22 cellular contexts compared by ENCODE assay signal in genomic region chr18:47262397-47263196, GRCh38. TPM values are rescaled to one million over a fixed set of nuclear protein-coding genes. Genes with fewer than 3 reads are reported as not detected.
DNase-seq lines count a peak whose midpoint lies in the region; ATAC-seq and TF ChIP-seq lines count a peak whose summit lies in the region.
"Had no signal": no experiment of that assay in that cellular context is flagged by ENCODE, and none has a peak within 500 bp of the region (broad histone marks: within the 10 kb centered on the region; RNA-seq: fewer than 3 reads in every experiment).

No MANE protein-coding gene starts in this region.

- H3K36me3 ChIP-seq in hepatocyte (replicated peaks; ENCODE audit: insufficient read depth, low read depth), result no peaks in the 10 kb centered on the region
- H3K36me3 ChIP-seq: esophagus squamous epithelium, neutrophil had no signal

- CTCF ChIA-PET in WTC11 (lab: Charles Lee), result interaction anchor here (0.6 to 3.7 kb wide), 10 partner anchors 8 to 336 kb away, joined by 3 to 36 read pairs (median 4); partner anchors contain the start of gene SKOR2

- no peaks in the 10 kb centered on the region for H3K36me3 Mint-ChIP-seq in WTC11
- no peaks in the 10 kb centered on the region for H3K36me3 Mint-ChIP-seq in osteocyte (ENCODE audit: unreplicated experiment)

- no peak overlapping the region for H2AFZ ChIP-seq in hepatocyte

- no peak for ATAC-seq in WTC11
- ATAC-seq in GM18858 (IDR thresholded peaks at IDR 0.05; ENCODE audit: unreplicated experiment), result no peak
- ATAC-seq in HG03159 (IDR thresholded peaks at IDR 0.05; ENCODE audit: unreplicated experiment), result no peak
- ATAC-seq: left cardiac atrium, sciatic nerve had no signal

- H3K4me1 Mint-ChIP-seq in WTC11, result peaks cover 33% of the 10 kb centered on the region
- peaks cover 5% of the 10 kb centered on the region for H3K4me1 Mint-ChIP-seq in osteocyte (ENCODE audit: unreplicated experiment)
- H3K4me1 Mint-ChIP-seq: mesothelial cell of epicardium had no signal

- H3K4me2 ChIP-seq in hepatocyte, result peak overlapping the region; percentile 66

- H3K27me3 Mint-ChIP-seq in WTC11 (ENCODE audit: low read depth), result peaks cover 100% of the 10 kb centered on the region
- H3K27me3 Mint-ChIP-seq in osteocyte (ENCODE audit: unreplicated experiment), result peaks cover 63% of the 10 kb centered on the region

- peaks cover 100% of the 10 kb centered on the region for H3K27me3 ChIP-seq in hepatocyte

- 11% methylated on average over 41 of the region's 41 CpGs for WGBS in hepatocyte (ENCODE audit: low lambda C conversion rate, missing lambda C conversion rate)

- no peak for DNase-seq in AG10803 (ENCODE audit: low read depth)
- DNase-seq in WTC11 (ENCODE audit: low spot score), result peak; percentile 12
- no peak for DNase-seq in hepatocyte (ENCODE audit: low spot score)
- DNase-seq in osteocyte (ENCODE audit: extremely low spot score, unreplicated experiment), result no peak
- no peak for DNase-seq in SK-N-DZ (ENCODE audit: low spot score)
- DNase-seq in posterior vena cava (ENCODE audit: low spot score), result no peak
- DNase-seq: activated CD4-positive, CD25-positive, alpha-beta regulatory T cell; esophagus squamous epithelium; HFFc6; left cardiac atrium; NCI-H1105 treated with DMSO at 0.1 percent for 48 hours; NCI-H2107; SHP77 had no signal

- no peaks in the 10 kb centered on the region for H3K9me3 Mint-ChIP-seq in WTC11
- H3K9me3 Mint-ChIP-seq in osteocyte (ENCODE audit: unreplicated experiment), result no peaks in the 10 kb centered on the region

- no peak overlapping the region for H3K27ac Mint-ChIP-seq in WTC11
- H3K27ac Mint-ChIP-seq in osteocyte (ENCODE audit: unreplicated experiment), result no peak overlapping the region
- H3K27ac Mint-ChIP-seq: HFFc6, mesothelial cell of epicardium had no signal

- peak overlapping the region; percentile 64 for H3K4me3 ChIP-seq in AG10803 (ENCODE audit: low read length)
- H3K4me3 ChIP-seq in hepatocyte, result no peak overlapping the region

- intact Hi-C loops in posterior vena cava (cut with DNase I), result no loop called here

- H3K79me2 ChIP-seq in hepatocyte, result no peaks in the 10 kb centered on the region

- no peaks in the 10 kb centered on the region for H3K9me3 ChIP-seq in hepatocyte (ENCODE audit: low read depth)
- H3K9me3 ChIP-seq: neutrophil had no signal

- no peak for TF ChIP-seq CTCF in AG10803 (conservative IDR thresholded peaks at IDR 0.05; ENCODE audit: low read length)
- TF ChIP-seq CTCF in WTC11 (IDR thresholded peaks at IDR 0.05), result no peak
- no peak for TF ChIP-seq CTCF in hepatocyte (IDR thresholded peaks at IDR 0.05; ENCODE audit: poor library complexity)
- TF ChIP-seq CTCF in osteocyte (IDR thresholded peaks at IDR 0.05), result no peak

- H3K9me2 ChIP-seq in hepatocyte (replicated peaks; ENCODE audit: insufficient read depth), result no peaks in the 10 kb centered on the region

- POLR2A ChIA-PET in WTC11 (lab: Charles Lee), result interaction anchor here (1.3 to 1.5 kb wide), 2 partner anchors 14 to 16 kb away, joined by 3 to 4 read pairs; no protein-coding TSS in a partner anchor

- no peak overlapping the region for H3K27ac ChIP-seq in hepatocyte
- H3K27ac ChIP-seq: esophagus squamous epithelium, neutrophil had no signal

- H4K20me1 ChIP-seq in hepatocyte (ENCODE audit: insufficient read depth, poor library complexity, severe bottlenecking), result no peaks in the 10 kb centered on the region

- H3K4me3 Mint-ChIP-seq in WTC11 (peak overlapping the region; percentile 89), osteocyte (ENCODE audit: unreplicated experiment) (peak overlapping the region; percentile 8)
- H3K4me3 Mint-ChIP-seq: HFFc6, mesothelial cell of epicardium had no signal

- H3K4me1 ChIP-seq in hepatocyte (ENCODE audit: insufficient read depth), result no peaks in the 10 kb centered on the region

TF ChIP-seq in WTC11, 78 proteins besides CTCF, POLR2A, EP300 and RAD21:
- no peak for TF ChIP-seq GRHL2 (CRISPR knock-in tag; IDR thresholded peaks at IDR 0.05; ENCODE audit: insufficient replicate concordance, severe bottlenecking)
- TF ChIP-seq MLX (CRISPR knock-in tag; IDR thresholded peaks at IDR 0.05), result no peak
- no peak for TF ChIP-seq ZBTB43 (CRISPR knock-in tag; IDR thresholded peaks at IDR 0.05)
- no peak for TF ChIP-seq FOXP1 (CRISPR knock-in tag; IDR thresholded peaks at IDR 0.05; ENCODE audit: borderline replicate concordance)

RNA-seq across cellular contexts. Expression of gene SKOR2, which starts 11.1 kb away (rescaled TPM):
- total RNA-seq in WTC11 (2021), result 0.34 to 1.3 TPM (median 0.37 TPM) in 3 replicates
- not detected in 2 replicates for total RNA-seq in hepatocyte
- not detected in 2 replicates for polyA plus RNA-seq in hepatocyte
- total RNA-seq in osteocyte, result not detected in 2 replicates
- polyA plus RNA-seq in SK-N-DZ (2014; cell fraction: cytosol; rRNA removed), result not detected in 2 replicates
- polyA plus RNA-seq in SK-N-DZ (2014; cell fraction: nucleus; rRNA removed), result not detected in 2 replicates
- total RNA-seq in posterior vena cava, result not detected
- total RNA-seq: activated CD8-positive, alpha-beta memory T cell treated with anti-CD3 and anti-CD28 coated beads for 36 hours; dermis microvascular lymphatic vessel endothelial cell; esophagus squamous epithelium; HFFc6; left cardiac atrium; LHCN-M2; mesothelial cell of epicardium; sciatic nerve; T-helper 2 cell treated with Interferon-gamma antibody and Interleukin-4, amounts not matched to agents 100 ng/mL and 5 ng/mL, for 36 hours had no signal
